ENCODE assay signal across 7 cellular contexts in genomic region chr13:114064516-114065140, GRCh38.
DNase-seq lines count a peak whose midpoint lies in the region; ATAC-seq and TF ChIP-seq lines count a peak whose summit lies in the region.

No MANE protein-coding gene starts in this region.

- no peaks in the 10 kb centered on the region for H3K9me3 ChIP-seq in H9 (ENCODE audit: control insufficient read depth, low read depth, low read length)
- no peaks in the 10 kb centered on the region for H3K9me3 ChIP-seq in SU-DHL-6 (ENCODE audit: insufficient read depth, low read length)
- H3K9me3 ChIP-seq in neutrophil: no peaks in the 10 kb centered on the region

- H2BK120ac ChIP-seq in H9 (ENCODE audit: low read depth, low read length, poor library complexity, severe bottlenecking): no peak overlapping the region

- H3K23ac ChIP-seq in H9 (ENCODE audit: insufficient read length, low read depth, low read length): no peak overlapping the region

- H3K27ac Mint-ChIP-seq in H9: peak overlapping the region; percentile 40 to 89 (median 45); a peak in 4 of 7 replicates

- peaks cover 2% of the 10 kb centered on the region; the same call in 1 of the 2 replicates for H3K27me3 Mint-ChIP-seq in H9 (ENCODE audit: low read depth)

- no peaks in the 10 kb centered on the region for H3K9me2 ChIP-seq in SU-DHL-6 (replicated peaks; ENCODE audit: insufficient read depth, low read length)

- no peak overlapping the region for H2BK15ac ChIP-seq in H9 (ENCODE audit: low read depth, low read length)

- H3K36me3 Mint-ChIP-seq in H9 (ENCODE audit: insufficient read depth in 1 of 3, low read depth in 3 of 3): no peaks in the 10 kb centered on the region; a peak in 1 of 7 replicates

- H2BK20ac ChIP-seq in H9 (ENCODE audit: low read depth, low read length, poor library complexity, severe bottlenecking): no peak overlapping the region

- no peak overlapping the region for H3T11ph ChIP-seq in H9 (ENCODE audit: low read length)

- H4K5ac ChIP-seq in H9 (ENCODE audit: insufficient read length, low read depth, low read length): no peak overlapping the region

- no peaks in the 10 kb centered on the region for H4K20me1 ChIP-seq in H9 (ENCODE audit: control insufficient read depth, insufficient read depth, insufficient read length)
- no peaks in the 10 kb centered on the region for H4K20me1 ChIP-seq in SU-DHL-6 (ENCODE audit: low read depth, low read length)

- TF ChIP-seq CTCF in H9 (conservative IDR thresholded peaks at IDR 0.05): no peak
- TF ChIP-seq CTCF in SU-DHL-6 (IDR thresholded peaks at IDR 0.05; ENCODE audit: insufficient read depth, low read length, poor library complexity, severe bottlenecking): no peak
- TF ChIP-seq CTCF in fibroblast of mammary gland (conservative IDR thresholded peaks at IDR 0.05; ENCODE audit: control insufficient read depth, insufficient read depth, low read depth, low read length): no peak
- TF ChIP-seq CTCF in neutrophil (IDR thresholded peaks at IDR 0.05): no peak

- no peaks in the 10 kb centered on the region for H3K9me3 Mint-ChIP-seq in H9

- ATAC-seq in GM21528 (IDR thresholded peaks at IDR 0.05; ENCODE audit: low FRiP score, unreplicated experiment) (no peak), HG03354 (IDR thresholded peaks at IDR 0.05; ENCODE audit: poor library complexity, severe bottlenecking, unreplicated experiment) (no peak)

- H3K79me1 ChIP-seq in H9 (ENCODE audit: insufficient read depth, low read depth, low read length, poor library complexity, severe bottlenecking): no peaks in the 10 kb centered on the region

- no peak for DNase-seq in H9
- DNase-seq in fibroblast of mammary gland (ENCODE audit: low read depth): peak; percentile 43
- DNase-seq in HT-29 (ENCODE audit: low spot score): no peak

- H3K9ac ChIP-seq in H9 (ENCODE audit: extremely low read depth, insufficient read length, low read length) (no peak overlapping the region), SU-DHL-6 (ENCODE audit: low read length) (peak overlapping the region; percentile 56)

- no CpG with 5 or more reads among the region's 17 CpGs for WGBS in H9 (ENCODE audit: extremely low coverage, insufficient read length, low lambda C conversion rate)

- 0 out of 2 replicates have a peak overlapping the region, but pooled peaks have one; percentile 3 for H3K14ac ChIP-seq in H9 (ENCODE audit: insufficient read depth, low read length)

- no peak overlapping the region for H3K56ac ChIP-seq in H9 (ENCODE audit: insufficient read length, low read depth, low read length)

- no peak overlapping the region for H3K4ac ChIP-seq in H9 (ENCODE audit: low read depth, low read length)

- H4K91ac ChIP-seq in H9 (ENCODE audit: insufficient read length, low read depth, low read length): no peak overlapping the region

- H2AFZ ChIP-seq in H9 (ENCODE audit: low read length): no peak overlapping the region
- H2AFZ ChIP-seq in SU-DHL-6 (ENCODE audit: low read depth, low read length, severe bottlenecking): no peak overlapping the region

- H4K8ac ChIP-seq in H9 (replicated peaks; ENCODE audit: insufficient read length, low read depth, low read length): no peak overlapping the region

- H3K79me2 ChIP-seq in H9 (ENCODE audit: insufficient read depth, low read length) (no peaks in the 10 kb centered on the region), SU-DHL-6 (ENCODE audit: insufficient read depth, low read length) (no peaks in the 10 kb centered on the region)

- H3K23me2 ChIP-seq in H9 (ENCODE audit: insufficient read length, low read depth, low read length, poor library complexity, severe bottlenecking): no peaks in the 10 kb centered on the region

- peak overlapping the region; percentile 49 to 57; a peak in 4 of 5 replicates for H3K4me3 Mint-ChIP-seq in H9

- no peak overlapping the region for H2BK5ac ChIP-seq in H9 (ENCODE audit: insufficient read length, low read length)

- peak overlapping the region; percentile 28 for H3K4me3 ChIP-seq in SU-DHL-6 (ENCODE audit: insufficient read depth, low read length, poor library complexity, severe bottlenecking)
- peak overlapping the region; percentile 37 for H3K4me3 ChIP-seq in fibroblast of mammary gland (ENCODE audit: control insufficient read depth, low read depth, low read length)
- H3K4me3 ChIP-seq in neutrophil (ENCODE audit: low read depth in 1 of 2, low read length in 1 of 2): peak overlapping the region; percentile 68 to 76

- H3K27ac ChIP-seq in H9 (ENCODE audit: insufficient read length, low read depth, low read length) (no peak overlapping the region), SU-DHL-6 (ENCODE audit: low read depth, low read length) (peak overlapping the region; percentile 93), neutrophil (peak overlapping the region; percentile 98)

- no peak overlapping the region for H2AK5ac ChIP-seq in H9 (ENCODE audit: insufficient read length, low read length)

- peaks cover 26% of the 10 kb centered on the region for H3F3A ChIP-seq in SU-DHL-6 (ENCODE audit: insufficient read depth)

- H3K4me2 ChIP-seq in H9 (ENCODE audit: insufficient read depth, insufficient read length, low read length) (peak overlapping the region; percentile 40), SU-DHL-6 (ENCODE audit: low read depth, low read length, poor library complexity, severe bottlenecking) (peak overlapping the region; percentile 55)

- peak overlapping the region; percentile 4 for H3K18ac ChIP-seq in H9 (ENCODE audit: insufficient read length, low read depth, low read length)

- H3K27me3 ChIP-seq in H9 (ENCODE audit: insufficient read depth, low read length) (no peaks in the 10 kb centered on the region), SU-DHL-6 (ENCODE audit: low read length) (no peaks in the 10 kb centered on the region), neutrophil (no peaks in the 10 kb centered on the region)

- H3K36me3 ChIP-seq in SU-DHL-6 (ENCODE audit: low read length) (no peaks in the 10 kb centered on the region), neutrophil (no peaks in the 10 kb centered on the region)

- peaks cover 15 to 29% of the 10 kb centered on the region in 2 experiments for H3K4me1 Mint-ChIP-seq in H9

- H3K4me1 ChIP-seq in H9 (ENCODE audit: insufficient read depth, low read length) (no peaks in the 10 kb centered on the region; the same call in 1 of the 2 replicates), neutrophil (ENCODE audit: control insufficient read depth in 1 of 2, insufficient read depth in 1 of 2, low read depth in 1 of 2, low read length in 1 of 2) (peaks cover 68 to 75% of the 10 kb centered on the region in 2 experiments)

- H2BK12ac ChIP-seq in H9 (ENCODE audit: insufficient read length, low read depth, low read length): no peak overlapping the region
